Comparison of ENCODE assay signal across 1 cellular context in genomic region chr5:7202846-7203245, GRCh38.
A peak's percentile ranks its signal among the peaks of the same experiment; 100 is the strongest.
TF ChIP-seq lines count a peak whose summit lies in the region.

No MANE protein-coding gene starts in this region.

TF ChIP-seq in HEK293, 187 proteins besides CTCF, POLR2A, EP300 and RAD21 (continued from another document):
- TF ChIP-seq, protein P1, sequence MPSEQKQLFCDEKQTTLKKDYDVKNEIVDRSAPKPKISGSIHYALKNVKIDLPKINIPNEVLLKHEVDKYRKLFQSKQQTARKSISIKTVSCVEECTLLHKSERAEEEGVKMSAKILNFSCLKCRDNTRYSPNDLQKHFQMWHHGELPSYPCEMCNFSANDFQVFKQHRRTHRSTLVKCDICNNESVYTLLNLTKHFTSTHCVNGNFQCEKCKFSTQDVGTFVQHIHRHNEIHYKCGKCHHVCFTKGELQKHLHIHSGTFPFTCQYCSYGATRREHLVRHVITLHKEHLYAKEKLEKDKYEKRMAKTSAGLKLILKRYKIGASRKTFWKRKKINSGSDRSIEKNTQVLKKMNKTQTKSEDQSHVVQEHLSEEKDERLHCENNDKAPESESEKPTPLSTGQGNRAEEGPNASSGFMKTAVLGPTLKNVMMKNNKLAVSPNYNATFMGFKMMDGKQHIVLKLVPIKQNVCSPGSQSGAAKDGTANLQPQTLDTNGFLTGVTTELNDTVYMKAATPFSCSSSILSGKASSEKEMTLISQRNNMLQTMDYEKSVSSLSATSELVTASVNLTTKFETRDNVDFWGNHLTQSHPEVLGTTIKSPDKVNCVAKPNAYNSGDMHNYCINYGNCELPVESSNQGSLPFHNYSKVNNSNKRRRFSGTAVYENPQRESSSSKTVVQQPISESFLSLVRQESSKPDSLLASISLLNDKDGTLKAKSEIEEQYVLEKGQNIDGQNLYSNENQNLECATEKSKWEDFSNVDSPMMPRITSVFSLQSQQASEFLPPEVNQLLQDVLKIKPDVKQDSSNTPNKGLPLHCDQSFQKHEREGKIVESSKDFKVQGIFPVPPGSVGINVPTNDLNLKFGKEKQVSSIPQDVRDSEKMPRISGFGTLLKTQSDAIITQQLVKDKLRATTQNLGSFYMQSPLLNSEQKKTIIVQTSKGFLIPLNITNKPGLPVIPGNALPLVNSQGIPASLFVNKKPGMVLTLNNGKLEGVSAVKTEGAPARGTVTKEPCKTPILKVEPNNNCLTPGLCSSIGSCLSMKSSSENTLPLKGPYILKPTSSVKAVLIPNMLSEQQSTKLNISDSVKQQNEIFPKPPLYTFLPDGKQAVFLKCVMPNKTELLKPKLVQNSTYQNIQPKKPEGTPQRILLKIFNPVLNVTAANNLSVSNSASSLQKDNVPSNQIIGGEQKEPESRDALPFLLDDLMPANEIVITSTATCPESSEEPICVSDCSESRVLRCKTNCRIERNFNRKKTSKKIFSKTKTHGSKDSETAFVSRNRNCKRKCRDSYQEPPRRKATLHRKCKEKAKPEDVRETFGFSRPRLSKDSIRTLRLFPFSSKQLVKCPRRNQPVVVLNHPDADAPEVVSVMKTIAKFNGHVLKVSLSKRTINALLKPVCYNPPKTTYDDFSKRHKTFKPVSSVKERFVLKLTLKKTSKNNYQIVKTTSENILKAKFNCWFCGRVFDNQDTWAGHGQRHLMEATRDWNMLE (tag by site-specific recombination; conservative IDR thresholded peaks at IDR 0.05; ENCODE audit: low read depth) = peak; percentile 59
